ENCODE assay signal across 9 cellular contexts in genomic region chr1:145993618-145994390, GRCh38. TPM values are rescaled to one million over a fixed set of nuclear protein-coding genes. Genes with fewer than 3 reads are reported as not detected.
DNase-seq lines count a peak whose midpoint lies in the region; ATAC-seq, FAIRE-seq and TF ChIP-seq lines count a peak whose summit lies in the region.
"Had no signal": no experiment of that assay in that cellular context is flagged by ENCODE, and none has a peak within 500 bp of the region (broad histone marks: within the 10 kb centered on the region; RNA-seq: fewer than 3 reads in every experiment).

No MANE protein-coding gene starts in this region.

- POLR2A ChIA-PET in K562 (lab: Yijun Ruan, JAX) = interaction anchor here (0.5 to 14.0 kb wide), 11 partner anchors 9 to 144 kb away, joined by 3 to 320 read pairs (median 5); partner anchors contain the start of genes ANKRD34A, LIX1L, POLR3GL and RBM8A

- H3K36me3 Mint-ChIP-seq in mesothelial cell of epicardium = peaks cover 33% of the 10 kb centered on the region

- H3K27ac ChIP-seq in heart right ventricle (peak overlapping the region; percentile 89 to 98 (median 97)), K562 (ENCODE audit: extremely low read depth, low read depth, low read length) (peak overlapping the region; percentile 99), uterus (peak overlapping the region; percentile 96 to 100)

- TF ChIP-seq CTCF in heart right ventricle (IDR thresholded peaks at IDR 0.05) (no peak), K562 (IDR thresholded peaks at IDR 0.05 in 2 of 3, conservative IDR thresholded peaks at IDR 0.05 in 1 of 3; ENCODE audit: insufficient read depth in 2 of 3, low read depth in 1 of 3, low read length in 3 of 3) (no peak), mesothelial cell of epicardium (IDR thresholded peaks at IDR 0.05; ENCODE audit: unreplicated experiment) (no peak), uterus (IDR thresholded peaks at IDR 0.05) (no peak)

- peak overlapping the region; percentile 97 for H3K4me2 ChIP-seq in K562 (ENCODE audit: insufficient read depth, low read length)

- H3K9ac ChIP-seq in K562 (ENCODE audit: insufficient read depth in 1 of 2, low read depth in 2 of 2, low read length in 2 of 2) = peak overlapping the region; percentile 87 to 100

- TF ChIP-seq POLR2A in K562 (conservative IDR thresholded peaks at IDR 0.05) (peak; percentile 55), uterus (IDR thresholded peaks at IDR 0.05) (peak in 1 of 2 donors; percentile 7)

- no peaks in the 10 kb centered on the region for H3K9me3 Mint-ChIP-seq in mesothelial cell of epicardium

- H3K79me2 ChIP-seq in K562 (ENCODE audit: control insufficient read depth, insufficient read depth, low read length) = peaks cover 71% of the 10 kb centered on the region

- peaks cover 44% of the 10 kb centered on the region for H4K20me1 ChIP-seq in K562 (replicated peaks; ENCODE audit: control insufficient read depth, insufficient read depth, low read length)

- H3K27me3 ChIP-seq in heart right ventricle = no peaks in the 10 kb centered on the region
- H3K27me3 ChIP-seq in K562 (ENCODE audit: control insufficient read depth in 2 of 2, insufficient read depth in 2 of 2, low read length in 2 of 2) = no peaks in the 10 kb centered on the region
- H3K27me3 ChIP-seq in uterus = no peaks in the 10 kb centered on the region

- H3K9me1 ChIP-seq in K562 (ENCODE audit: control insufficient read depth, insufficient read depth, low read length) = peaks cover 3% of the 10 kb centered on the region

- WGBS in heart right ventricle, 2 donors = 8 to 12% methylated on average over 6 of the region's 6 CpGs
- WGBS in K562 (ENCODE audit: insufficient coverage, low coverage, missing lambda C conversion rate) = 9% methylated on average over 6 of the region's 6 CpGs

- peak overlapping the region; percentile 70 to 90 (median 76) for H3K4me3 ChIP-seq in heart right ventricle
- H3K4me3 ChIP-seq in K562 = peak overlapping the region; percentile 85
- peak overlapping the region; percentile 60 to 85 for H3K4me3 ChIP-seq in uterus

- no peak for FAIRE-seq in K562 (lab: Jason Lieb, UNC)
- FAIRE-seq: G401.6 had no signal

- no peaks in the 10 kb centered on the region for H3K9me3 ChIP-seq in heart right ventricle
- no peaks in the 10 kb centered on the region for H3K9me3 ChIP-seq in K562 (replicated peaks; ENCODE audit: control insufficient read depth, insufficient read depth, low read depth, low read length)
- H3K9me3 ChIP-seq in uterus = no peaks in the 10 kb centered on the region

- CTCF ChIA-PET in K562 (lab: Yijun Ruan, JAX; ENCODE audit: low intra/inter-chr PET ratio) = no interaction called here

- H2AFZ ChIP-seq in K562 (ENCODE audit: low read depth, low read length) = no peak overlapping the region

- H3K4me3 Mint-ChIP-seq in mesothelial cell of epicardium = peak overlapping the region; percentile 99

- H3K36me3 ChIP-seq in heart right ventricle = peaks cover 8 to 42% (median 35%) of the 10 kb centered on the region in 9 donors
- H3K36me3 ChIP-seq in K562 (ENCODE audit: control insufficient read depth, insufficient read depth, low read length) = peaks cover 44% of the 10 kb centered on the region
- H3K36me3 ChIP-seq in uterus = peaks cover 0 to 3% of the 10 kb centered on the region in 2 donors

- BruUV-seq in K562 (replicated peaks; lab: Mats Ljungman, UMichigan) = no TSS peak

- no peak for TF ChIP-seq RAD21 in K562 (CRISPR knock-in tag; conservative IDR thresholded peaks at IDR 0.05 in 1 of 2, IDR thresholded peaks at IDR 0.05 in 1 of 2)

- in situ Hi-C loops in K562 (cut with MboI) = no loop called here

- intact Hi-C loops in heart right ventricle (cut with DNase I) = no loop called here
- intact Hi-C loops in cardiac septum (cut with DNase I) = no loop called here
- intact Hi-C loops in K562 (cut with micrococcal nuclease) = no loop called here
- intact Hi-C loops in uterus (cut with DNase I; ENCODE audit: low total_unique reads) = no loop called here

- DNase-seq in heart right ventricle = no peak
- no peak for DNase-seq in cardiac septum (ENCODE audit: low spot score)
- peak in 2 of 4 experiments; percentile 36 to 45 for DNase-seq in K562 (ENCODE audit: extremely low read depth in 1 of 4, low spot score in 3 of 4)
- no peak for DNase-seq in mesothelial cell of epicardium (ENCODE audit: low spot score in 2 of 2, unreplicated experiment in 2 of 2)
- DNase-seq in uterus = peak; percentile 14 to 20
- no peak for DNase-seq in medulla oblongata (ENCODE audit: extremely low spot score)

- ATAC-seq in heart right ventricle = no peak
- peak; percentile 2; the same call in 1 of the 3 replicates for ATAC-seq in K562
- ATAC-seq in HG02981 (IDR thresholded peaks at IDR 0.05; ENCODE audit: unreplicated experiment) = no peak
- ATAC-seq in GM19351 (IDR thresholded peaks at IDR 0.05; ENCODE audit: unreplicated experiment) = no peak

- H3K27me3 Mint-ChIP-seq in mesothelial cell of epicardium (ENCODE audit: low read depth) = no peaks in the 10 kb centered on the region

- peak overlapping the region; percentile 74 for H3K27ac Mint-ChIP-seq in mesothelial cell of epicardium

- peaks cover 52% of the 10 kb centered on the region for H3K4me1 Mint-ChIP-seq in mesothelial cell of epicardium

- H3K4me1 ChIP-seq in heart right ventricle (peaks cover 5 to 64% (median 42%) of the 10 kb centered on the region in 9 donors), K562 (replicated peaks in 1 of 2; ENCODE audit: control insufficient read depth in 2 of 2, insufficient read depth in 2 of 2, low read length in 2 of 2) (peaks cover 8 to 23% of the 10 kb centered on the region in 2 experiments; a peak in 3 of 5 replicates), uterus (peaks cover 0 to 4% of the 10 kb centered on the region in 2 donors)

- no peak for TF ChIP-seq EP300 in K562 (IDR thresholded peaks at IDR 0.05; ENCODE audit: low read length)

RNA-seq across cellular contexts. Expression of gene TXNIP, which starts 2.6 kb away (rescaled TPM):
- total RNA-seq in heart right ventricle (1,000 to 10,000 TPM in 2 of 10 donors, 100 to 1,000 TPM in 8; 544 to 1,142 (median 777) TPM), cardiac septum (689 TPM), K562 (2014; rRNA removed) (202 and 226 TPM in 2 replicates), K562 (2014; rRNA removed; fragmentation: Illumina TruSeq; extraction: Trizol) (278 and 307 TPM in 2 replicates), K562 (2015; rRNA removed; fragmentation: Illumina TruSeq; extraction: Trizol) (217 and 235 TPM in 2 replicates), K562 (2021) (257 and 263 TPM in 2 replicates), mesothelial cell of epicardium (125 to 129 TPM (median 129 TPM) in 3 replicates), uterus (1,000 to 10,000 TPM in 3 of 4 donors, 100 to 1,000 TPM in 1; 731 to 1,940 (median 1,478) TPM)
- polyA plus RNA-seq in heart right ventricle (100 to 1,000 TPM; 231 to 681 TPM), K562 (2011; rRNA removed) (499 and 553 TPM in 2 replicates), K562 (2014; fragmentation: Illumina TruSeq; extraction: Trizol) (253 and 295 TPM in 2 replicates), K562 (2014; fragmentation: Nextera tagmentation; extraction: Ambion mirVana) (100 to 1,000 TPM; 120 to 237 TPM), K562 (2014; rRNA removed) (249 and 259 TPM in 2 replicates)
- total RNA-seq in K562 (2011; cell fraction: chromatin; rRNA removed; ENCODE audit: low replicate concordance) = 1,167 and 1,393 TPM in 2 replicates
- total RNA-seq in K562 (2011; cell fraction: nucleolus; rRNA removed) = 716 and 782 TPM in 2 replicates
- total RNA-seq in K562 (2011; cell fraction: nucleoplasm; rRNA removed) = 756 and 864 TPM in 2 replicates
- 244 and 270 TPM in 2 replicates for polyA plus RNA-seq in K562 (2011; cell fraction: cytosol; rRNA removed)
- polyA plus RNA-seq in K562 (2011; cell fraction: nucleus; rRNA removed) = 1,140 and 1,617 TPM in 2 replicates
- polyA plus RNA-seq in K562 (2012) = 256 and 452 TPM in 2 replicates
- 595 and 605 TPM in 2 replicates for polyA minus RNA-seq in K562 (2011; rRNA and poly(A)+ RNA removed)
- polyA minus RNA-seq in K562 (2011; cell fraction: cytosol; rRNA and poly(A)+ RNA removed) = 116 and 223 TPM in 2 replicates
- polyA minus RNA-seq in K562 (2011; cell fraction: nucleus; rRNA and poly(A)+ RNA removed) = 667 and 1,436 TPM in 2 replicates

RNA-seq across cellular contexts. Expression of gene HJV, which starts 27.7 kb away (rescaled TPM):
- total RNA-seq in heart right ventricle (100 to 1,000 TPM in 1 of 10 donors, 10 to 100 TPM in 9; 26.8 to 115 (median 76.5) TPM), cardiac septum (73.8 TPM), K562 (2014; rRNA removed) (1.1 and 2.5 TPM in 2 replicates), K562 (2014; rRNA removed; fragmentation: Illumina TruSeq; extraction: Trizol) (2.1 and 3.3 TPM in 2 replicates), K562 (2015; rRNA removed; fragmentation: Illumina TruSeq; extraction: Trizol) (1.9 and 2.9 TPM in 2 replicates), K562 (2021) (2.1 and 2.9 TPM in 2 replicates), mesothelial cell of epicardium (not detected in 3 replicates), uterus (not detected)
- polyA plus RNA-seq in heart right ventricle (10 to 100 TPM in 1 of 2 donors, under 1 TPM in 1; 0.52 to 18.8 TPM), K562 (2011; rRNA removed) (3.2 and 6.6 TPM in 2 replicates), K562 (2014; fragmentation: Illumina TruSeq; extraction: Trizol) (2.7 and 3.0 TPM in 2 replicates), K562 (2014; fragmentation: Nextera tagmentation; extraction: Ambion mirVana) (1 to 10 TPM; 1.0 to 1.3 TPM), K562 (2014; rRNA removed) (2.4 and 5.5 TPM in 2 replicates)
- 6.4 and 7.7 TPM in 2 replicates for total RNA-seq in K562 (2011; cell fraction: chromatin; rRNA removed; ENCODE audit: low replicate concordance)
- total RNA-seq in K562 (2011; cell fraction: nucleolus; rRNA removed) = 5.4 and 7.8 TPM in 2 replicates
- total RNA-seq in K562 (2011; cell fraction: nucleoplasm; rRNA removed) = 6.4 and 6.9 TPM in 2 replicates
- 3.0 and 4.6 TPM in 2 replicates for polyA plus RNA-seq in K562 (2011; cell fraction: cytosol; rRNA removed)
- 3.7 and 5.5 TPM in 2 replicates for polyA plus RNA-seq in K562 (2011; cell fraction: nucleus; rRNA removed)
- 2.9 and 4.8 TPM in 2 replicates for polyA plus RNA-seq in K562 (2012)
- 4.3 and 4.5 TPM in 2 replicates for polyA minus RNA-seq in K562 (2011; rRNA and poly(A)+ RNA removed)
- polyA minus RNA-seq in K562 (2011; cell fraction: cytosol; rRNA and poly(A)+ RNA removed) = 0.73 and 2.8 TPM in 2 replicates
- 2.3 and 2.7 TPM in 2 replicates for polyA minus RNA-seq in K562 (2011; cell fraction: nucleus; rRNA and poly(A)+ RNA removed)

RNA-seq across cellular contexts. Expression of gene POLR3GL, which starts 29.3 kb away (rescaled TPM):
- total RNA-seq in heart right ventricle (10 to 100 TPM; 30.9 to 44.7 (median 38.5) TPM), cardiac septum (36.8 TPM), K562 (2014; rRNA removed) (28.5 and 29.6 TPM in 2 replicates), K562 (2014; rRNA removed; fragmentation: Illumina TruSeq; extraction: Trizol) (38.6 and 48.4 TPM in 2 replicates), K562 (2015; rRNA removed; fragmentation: Illumina TruSeq; extraction: Trizol) (35.2 and 38.2 TPM in 2 replicates), K562 (2021) (17.3 and 21.1 TPM in 2 replicates), mesothelial cell of epicardium (14.4 to 16.4 TPM (median 14.7 TPM) in 3 replicates), uterus (10 to 100 TPM in 2 of 4 donors, 1 to 10 TPM in 2; 3.3 to 28.1 (median 8.6) TPM)
- polyA plus RNA-seq in heart right ventricle (10 to 100 TPM; 44.2 to 64.5 TPM), K562 (2011; rRNA removed) (31.0 and 39.4 TPM in 2 replicates), K562 (2014; fragmentation: Illumina TruSeq; extraction: Trizol) (47.6 and 47.9 TPM in 2 replicates), K562 (2014; fragmentation: Nextera tagmentation; extraction: Ambion mirVana) (10 to 100 TPM; 14.6 to 21.7 TPM), K562 (2014; rRNA removed) (36.1 and 48.4 TPM in 2 replicates)
- 13.4 and 16.3 TPM in 2 replicates for total RNA-seq in K562 (2011; cell fraction: chromatin; rRNA removed; ENCODE audit: low replicate concordance)
- 10.0 TPM in 2 replicates for total RNA-seq in K562 (2011; cell fraction: nucleolus; rRNA removed)
- total RNA-seq in K562 (2011; cell fraction: nucleoplasm; rRNA removed) = 9.5 and 10.3 TPM in 2 replicates
- 20.4 and 22.2 TPM in 2 replicates for polyA plus RNA-seq in K562 (2011; cell fraction: cytosol; rRNA removed)
- polyA plus RNA-seq in K562 (2011; cell fraction: nucleus; rRNA removed) = 18.8 and 22.7 TPM in 2 replicates
- polyA plus RNA-seq in K562 (2012) = 37.6 and 38.4 TPM in 2 replicates
- polyA minus RNA-seq in K562 (2011; rRNA and poly(A)+ RNA removed) = 13.5 and 15.8 TPM in 2 replicates
- 8.9 and 9.3 TPM in 2 replicates for polyA minus RNA-seq in K562 (2011; cell fraction: cytosol; rRNA and poly(A)+ RNA removed)
- 7.8 and 13.4 TPM in 2 replicates for polyA minus RNA-seq in K562 (2011; cell fraction: nucleus; rRNA and poly(A)+ RNA removed)

RNA-seq across cellular contexts. Expression of gene ANKRD34A, which starts 29.4 kb away (rescaled TPM):
- total RNA-seq in heart right ventricle (1 to 10 TPM in 6 of 10 donors, under 1 TPM in 4; 0.66 to 1.5 (median 1.0) TPM), cardiac septum (2.9 TPM), K562 (2014; rRNA removed) (0.41 and 0.86 TPM in 2 replicates), K562 (2014; rRNA removed; fragmentation: Illumina TruSeq; extraction: Trizol) (0.18 and 0.38 TPM in 2 replicates), K562 (2015; rRNA removed; fragmentation: Illumina TruSeq; extraction: Trizol) (0.43 and 0.45 TPM in 2 replicates), K562 (2021) (0.89 and 1.6 TPM in 2 replicates), mesothelial cell of epicardium (0.86 to 1.9 TPM (median 0.94 TPM) in 3 replicates), uterus (1 to 10 TPM in 1 of 4 donors, under 1 TPM in 3; 0.26 to 5.0 (median 0.61) TPM)
- polyA plus RNA-seq in heart right ventricle (1 to 10 TPM in 1 of 2 donors, under 1 TPM in 1; 0.88 to 1.7 TPM), K562 (2011; rRNA removed) (0.81 and 1.0 TPM in 2 replicates), K562 (2014; fragmentation: Illumina TruSeq; extraction: Trizol) (0.80 and 0.91 TPM in 2 replicates), K562 (2014; fragmentation: Nextera tagmentation; extraction: Ambion mirVana) (under 1 TPM; 0.06 to 0.07 TPM), K562 (2014; rRNA removed) (0.64 and 0.81 TPM in 2 replicates)
- total RNA-seq in K562 (2011; cell fraction: chromatin; rRNA removed; ENCODE audit: low replicate concordance) = 1.7 and 2.2 TPM in 2 replicates
- total RNA-seq in K562 (2011; cell fraction: nucleolus; rRNA removed) = 2.3 and 3.2 TPM in 2 replicates
- total RNA-seq in K562 (2011; cell fraction: nucleoplasm; rRNA removed) = 2.1 and 2.3 TPM in 2 replicates
- 0.80 and 1.2 TPM in 2 replicates for polyA plus RNA-seq in K562 (2011; cell fraction: cytosol; rRNA removed)
- polyA plus RNA-seq in K562 (2011; cell fraction: nucleus; rRNA removed) = 3.0 and 4.9 TPM in 2 replicates
- 0.68 and 1.0 TPM in 2 replicates for polyA plus RNA-seq in K562 (2012)
- 0.49 and 0.72 TPM in 2 replicates for polyA minus RNA-seq in K562 (2011; rRNA and poly(A)+ RNA removed)
- 0.38 and 1.2 TPM in 2 replicates for polyA minus RNA-seq in K562 (2011; cell fraction: cytosol; rRNA and poly(A)+ RNA removed)
- 1.9 and 2.0 TPM in 2 replicates for polyA minus RNA-seq in K562 (2011; cell fraction: nucleus; rRNA and poly(A)+ RNA removed)

RNA-seq across cellular contexts. Expression of gene LIX1L, which starts 36.0 kb away (rescaled TPM):
- total RNA-seq in heart right ventricle (10 to 100 TPM; 21.2 to 30.0 (median 24.5) TPM), cardiac septum (25.6 TPM), K562 (2014; rRNA removed) (7.4 and 10.7 TPM in 2 replicates), K562 (2014; rRNA removed; fragmentation: Illumina TruSeq; extraction: Trizol) (10.0 and 11.0 TPM in 2 replicates), K562 (2015; rRNA removed; fragmentation: Illumina TruSeq; extraction: Trizol) (11.7 and 12.9 TPM in 2 replicates), K562 (2021) (15.7 and 16.4 TPM in 2 replicates), mesothelial cell of epicardium (26.6 to 27.6 TPM (median 27.1 TPM) in 3 replicates), uterus (10 to 100 TPM; 12.3 to 69.0 (median 32.2) TPM)
- polyA plus RNA-seq in heart right ventricle (1 to 10 TPM; 7.1 to 9.4 TPM), K562 (2011; rRNA removed) (20.6 and 26.5 TPM in 2 replicates), K562 (2014; fragmentation: Illumina TruSeq; extraction: Trizol) (10.5 and 12.5 TPM in 2 replicates), K562 (2014; fragmentation: Nextera tagmentation; extraction: Ambion mirVana) (1 to 10 TPM; 4.6 to 9.2 TPM), K562 (2014; rRNA removed) (13.5 and 16.1 TPM in 2 replicates)
- 5.2 and 6.2 TPM in 2 replicates for total RNA-seq in K562 (2011; cell fraction: chromatin; rRNA removed; ENCODE audit: low replicate concordance)
- 4.7 and 4.8 TPM in 2 replicates for total RNA-seq in K562 (2011; cell fraction: nucleolus; rRNA removed)
- total RNA-seq in K562 (2011; cell fraction: nucleoplasm; rRNA removed) = 8.9 and 14.7 TPM in 2 replicates
- 23.9 and 30.3 TPM in 2 replicates for polyA plus RNA-seq in K562 (2011; cell fraction: cytosol; rRNA removed)
- polyA plus RNA-seq in K562 (2011; cell fraction: nucleus; rRNA removed) = 5.3 and 5.5 TPM in 2 replicates
- polyA plus RNA-seq in K562 (2012) = 4.7 and 8.4 TPM in 2 replicates
- polyA minus RNA-seq in K562 (2011; rRNA and poly(A)+ RNA removed) = 17.0 and 21.0 TPM in 2 replicates
- polyA minus RNA-seq in K562 (2011; cell fraction: cytosol; rRNA and poly(A)+ RNA removed) = 11.1 and 12.0 TPM in 2 replicates
- polyA minus RNA-seq in K562 (2011; cell fraction: nucleus; rRNA and poly(A)+ RNA removed) = 1.8 and 3.0 TPM in 2 replicates

Comparison
In these comparisons a context has a peak if more than half of its experiments do, and no peak if none do; other contexts are left out.
1. DNase-seq: peak in uterus (2 of 2); none in heart right ventricle (0 of 2), cardiac septum (single experiment), mesothelial cell of epicardium (0 of 2) and medulla oblongata (single experiment).
2. Peak in every context shown above with its lines, with median percentiles within 50 percentile points of each other: H3K27ac ChIP-seq and H3K4me3 ChIP-seq.